ENCODE assay signal across 25 cellular contexts in genomic region chr7:123849855-123850254, GRCh38. TPM values are rescaled to one million over a fixed set of nuclear protein-coding genes. Genes with fewer than 3 reads are reported as not detected.
DNase-seq lines count a peak whose midpoint lies in the region; ATAC-seq, FAIRE-seq and TF ChIP-seq lines count a peak whose summit lies in the region.
"Had no signal": no experiment of that assay in that cellular context is flagged by ENCODE, and none has a peak within 500 bp of the region (broad histone marks: within the 10 kb centered on the region; RNA-seq: fewer than 3 reads in every experiment).

No MANE protein-coding gene starts in this region.

- TF ChIP-seq CTCF in mammary epithelial cell (conservative IDR thresholded peaks at IDR 0.05 in 1 of 2, IDR thresholded peaks at IDR 0.05 in 1 of 2; ENCODE audit: extremely low read depth in 1 of 2, insufficient read depth in 1 of 2, low read depth in 1 of 2, low read length in 2 of 2) (no peak), MCF 10A (IDR thresholded peaks at IDR 0.05; ENCODE audit: unreplicated experiment) (no peak), bronchial epithelial cell (IDR thresholded peaks at IDR 0.05; ENCODE audit: insufficient read depth, low read length, severe bottlenecking) (no peak)

- H3K36me3 ChIP-seq in mammary epithelial cell (ENCODE audit: insufficient read depth, low read length) (no peaks in the 10 kb centered on the region), bronchial epithelial cell (ENCODE audit: control insufficient read depth, insufficient read depth, low read length) (no peaks in the 10 kb centered on the region)
- H3K36me3 ChIP-seq: BLaER1 had no signal

- dilution Hi-C loops in mammary epithelial cell (cut with HindIII; ENCODE audit: low sequenced_read_pairs) = no loop called here

- H3K4me3 Mint-ChIP-seq in MCF 10A (ENCODE audit: unreplicated experiment) = no peak overlapping the region
- no peak overlapping the region for H3K4me3 Mint-ChIP-seq in activated naive CD8-positive, alpha-beta T cell treated with anti-CD3 and anti-CD28 coated beads, Interleukin-2, amount 50 U/mL, for 24 hours
- H3K4me3 Mint-ChIP-seq: B cell; CD4-positive, CD25-positive, alpha-beta regulatory T cell; CD8-positive, alpha-beta T cell had no signal

- CTCF ChIA-PET in mammary epithelial cell (lab: Charles Lee; ENCODE audit: low non-redundant PET) (no interaction called here), MCF 10A (lab: Yijun Ruan, JAX) (interaction anchor here (0.6 to 0.7 kb wide), 2 partner anchors 269 to 292 kb away, joined by 3 read pairs; partner anchors contain the start of gene NDUFA5)

- H3K4me1 Mint-ChIP-seq in MCF 10A (ENCODE audit: insufficient read depth, unreplicated experiment) = peaks cover 14% of the 10 kb centered on the region
- H3K4me1 Mint-ChIP-seq in activated naive CD8-positive, alpha-beta T cell treated with anti-CD3 and anti-CD28 coated beads, Interleukin-2, amount 50 U/mL, for 24 hours = no peaks in the 10 kb centered on the region
- H3K4me1 Mint-ChIP-seq: B cell; CD4-positive, CD25-positive, alpha-beta regulatory T cell had no signal

- H3K9ac ChIP-seq in mammary epithelial cell (ENCODE audit: insufficient read depth, low read length) = no peak overlapping the region
- H3K9ac ChIP-seq: BLaER1, GM23248 had no signal

- H2AFZ ChIP-seq in mammary epithelial cell (ENCODE audit: low read depth, low read length) = no peak overlapping the region
- H2AFZ ChIP-seq: GM23248 had no signal

- 21% methylated on average over 1 of the region's 1 CpG for WGBS in mammary epithelial cell (ENCODE audit: low coverage, missing lambda C conversion rate)

- intact Hi-C loops in mammary epithelial cell (cut with micrococcal nuclease) = no loop called here
- intact Hi-C loops in MCF 10A (cut with micrococcal nuclease) = no loop called here

- H3K27me3 Mint-ChIP-seq in MCF 10A (ENCODE audit: insufficient read depth, unreplicated experiment) = no peaks in the 10 kb centered on the region
- H3K27me3 Mint-ChIP-seq in activated naive CD8-positive, alpha-beta T cell treated with anti-CD3 and anti-CD28 coated beads, Interleukin-2, amount 50 U/mL, for 24 hours = peaks cover 6% of the 10 kb centered on the region
- H3K27me3 Mint-ChIP-seq: CD4-positive, CD25-positive, alpha-beta regulatory T cell had no signal

- POLR2A ChIA-PET in MCF 10A (lab: Yijun Ruan, JAX) = interaction anchor here (0.6 kb wide), 1 partner anchor 13 kb away, joined by 3 read pairs; no protein-coding TSS in a partner anchor

- H3K4me3 ChIP-seq in mammary epithelial cell (replicated peaks in 1 of 3; ENCODE audit: insufficient read depth in 1 of 3, low read depth in 2 of 3, low read length in 3 of 3) (no peak overlapping the region), bronchial epithelial cell (ENCODE audit: low read depth, low read length) (no peak overlapping the region)
- H3K4me3 ChIP-seq: BLaER1, GM23248 had no signal

- no TSS peak for BruUV-seq in mammary epithelial cell (replicated peaks; lab: Mats Ljungman, UMichigan)
- no TSS peak for BruUV-seq in MCF 10A (replicated peaks; lab: Mats Ljungman, UMichigan)

- no peak overlapping the region for H3K27ac ChIP-seq in mammary epithelial cell (ENCODE audit: insufficient read depth, low read depth, low read length)
- H3K27ac ChIP-seq: 22Rv1, BLaER1, C4-2B, GM23248 had no signal

- no peak for FAIRE-seq in bronchial epithelial cell (lab: Jason Lieb, UNC)
- FAIRE-seq: A204.1, G401.6, GM12892, H1 had no signal

- in situ Hi-C loops in mammary epithelial cell (cut with MboI; ENCODE audit: low sequenced_read_pairs in 2 of 2) = loop anchor here (5.0 to 25.0 kb wide), 2 partner anchors 43 to 213 kb away; no protein-coding TSS in a partner anchor

- H3K4me1 ChIP-seq in mammary epithelial cell (ENCODE audit: insufficient read depth, low read length) = peaks cover 33% of the 10 kb centered on the region

- H4K20me1 ChIP-seq in mammary epithelial cell (ENCODE audit: insufficient read depth, low read length) = no peaks in the 10 kb centered on the region
- H4K20me1 ChIP-seq: BLaER1 had no signal

- DNase-seq in mammary epithelial cell (peak; percentile 63), MCF 10A (ENCODE audit: unreplicated experiment) (no peak), bronchial epithelial cell (ENCODE audit: low read depth) (peak; percentile 94), midbrain (lab: John Stamatoyannopoulos, UW) (no peak), NOMO-1 treated with DMSO at 0.1 percent for 48 hours (lab: John Stamatoyannopoulos, UW; ENCODE audit: unreplicated experiment) (no peak)
- DNase-seq in activated naive CD8-positive, alpha-beta T cell treated with anti-CD3 and anti-CD28 coated beads, Interleukin-2, amount 50 U/mL, for 24 hours = no peak
- DNase-seq: Caco-2; CD4-positive, CD25-positive, alpha-beta regulatory T cell; CD8-positive, alpha-beta T cell; DMS153; DND-41; GM23248; H7; HCEC 1CT had no signal

- H3K79me2 ChIP-seq in mammary epithelial cell (ENCODE audit: insufficient read depth, low read length) = no peaks in the 10 kb centered on the region

- no peaks in the 10 kb centered on the region for H3K9me3 ChIP-seq in mammary epithelial cell (replicated peaks; ENCODE audit: insufficient read depth, low read length)
- H3K9me3 ChIP-seq: BLaER1 had no signal

- H3K4me2 ChIP-seq in mammary epithelial cell (ENCODE audit: insufficient read depth, low read depth, low read length) = no peak overlapping the region
- H3K4me2 ChIP-seq: BLaER1 had no signal

- ATAC-seq in esophagus mucosa (peak; percentile 73), GM21423 (IDR thresholded peaks at IDR 0.05; ENCODE audit: unreplicated experiment) (no peak)
- no peak for ATAC-seq in activated naive CD8-positive, alpha-beta T cell treated with anti-CD3 and anti-CD28 coated beads, Interleukin-2, amount 50 U/mL, for 24 hours
- ATAC-seq: CD8-positive, alpha-beta T cell had no signal

- H3K27me3 ChIP-seq in mammary epithelial cell (ENCODE audit: insufficient read depth, low read length) = no peaks in the 10 kb centered on the region
- no peaks in the 10 kb centered on the region for H3K27me3 ChIP-seq in bronchial epithelial cell (ENCODE audit: control insufficient read depth, insufficient read depth, low read length)
- H3K27me3 ChIP-seq: BLaER1 had no signal

- H3K9me3 Mint-ChIP-seq in MCF 10A (ENCODE audit: unreplicated experiment) = peaks cover 12% of the 10 kb centered on the region
- H3K9me3 Mint-ChIP-seq in activated naive CD8-positive, alpha-beta T cell treated with anti-CD3 and anti-CD28 coated beads, Interleukin-2, amount 50 U/mL, for 24 hours = no peaks in the 10 kb centered on the region
- H3K9me3 Mint-ChIP-seq: CD8-positive, alpha-beta T cell had no signal

- H3K36me3 Mint-ChIP-seq in MCF 10A (ENCODE audit: insufficient read depth, unreplicated experiment) = no peaks in the 10 kb centered on the region
- no peaks in the 10 kb centered on the region for H3K36me3 Mint-ChIP-seq in activated naive CD8-positive, alpha-beta T cell treated with anti-CD3 and anti-CD28 coated beads, Interleukin-2, amount 50 U/mL, for 24 hours (ENCODE audit: low read depth)
- H3K36me3 Mint-ChIP-seq: CD4-positive, CD25-positive, alpha-beta regulatory T cell; CD8-positive, alpha-beta T cell had no signal

- no peak overlapping the region for H3K27ac Mint-ChIP-seq in MCF 10A (ENCODE audit: low read depth, unreplicated experiment)
- H3K27ac Mint-ChIP-seq in activated naive CD8-positive, alpha-beta T cell treated with anti-CD3 and anti-CD28 coated beads, Interleukin-2, amount 50 U/mL, for 24 hours = no peak overlapping the region
- H3K27ac Mint-ChIP-seq: B cell; CD4-positive, CD25-positive, alpha-beta regulatory T cell; CD8-positive, alpha-beta T cell had no signal

RNA-seq across cellular contexts. Expression of gene HYAL4, which starts 4.9 kb away (rescaled TPM):
- total RNA-seq in mammary epithelial cell = 1 to 10 TPM in 1 of 2 donors, under 1 TPM in 1; 0.45 to 2.2 TPM
- 0.87 TPM for polyA plus RNA-seq in mammary epithelial cell
- 2.8 TPM for polyA minus RNA-seq in mammary epithelial cell
- total RNA-seq in MCF 10A (2022) = not detected in 2 replicates
- total RNA-seq in bronchial epithelial cell = under 0.01 and 0.13 TPM in 2 replicates
- not detected for total RNA-seq in esophagus mucosa
- total RNA-seq: B cell; CD4-positive, CD25-positive, alpha-beta regulatory T cell; CD8-positive, alpha-beta T cell; GM23248; H1; H7 had no signal
- polyA plus RNA-seq: AG04450; CD4-positive, CD25-positive, alpha-beta regulatory T cell; GM23248; H1 had no signal

Comparison
In these comparisons a context has a peak if more than half of its experiments do, and no peak if none do; other contexts are left out.
1. DNase-seq: peak in mammary epithelial cell (single experiment) and bronchial epithelial cell (single experiment); none in MCF 10A (single experiment), midbrain (single experiment), NOMO-1 treated with DMSO at 0.1 percent for 48 hours (single experiment) and activated naive CD8-positive, alpha-beta T cell treated with anti-CD3 and anti-CD28 coated beads, Interleukin-2, amount 50 U/mL, for 24 hours (single experiment).